1 cellular context compared by ENCODE assay signal in genomic region chr7:2527505-2528464, GRCh38.
TF ChIP-seq lines count a peak whose summit lies in the region.

No MANE protein-coding gene starts in this region.

TF ChIP-seq in IMR-90, 13 proteins besides CTCF, POLR2A, EP300 and RAD21:
- TF ChIP-seq USF2 (IDR thresholded peaks at IDR 0.05; ENCODE audit: low read depth, low read length): no peak
- TF ChIP-seq BHLHE40 (IDR thresholded peaks at IDR 0.05; ENCODE audit: low read depth, low read length): no peak
- no peak for TF ChIP-seq NFE2L2 (IDR thresholded peaks at IDR 0.05; ENCODE audit: low read depth, low read length)
- no peak for TF ChIP-seq CHD1 (IDR thresholded peaks at IDR 0.05; ENCODE audit: low read depth, low read length)
- no peak for TF ChIP-seq MAZ (IDR thresholded peaks at IDR 0.05; ENCODE audit: borderline replicate concordance, low read depth, low read length)
- no peak for TF ChIP-seq RFX5 (IDR thresholded peaks at IDR 0.05; ENCODE audit: low read depth, low read length)
- no peak for TF ChIP-seq MAFK (IDR thresholded peaks at IDR 0.05; ENCODE audit: low read depth, low read length)
- TF ChIP-seq CEBPB (IDR thresholded peaks at IDR 0.05; ENCODE audit: low read depth, low read length): no peak
- TF ChIP-seq RCOR1 (IDR thresholded peaks at IDR 0.05; ENCODE audit: insufficient replicate concordance, low read length): no peak
- no peak for TF ChIP-seq ELK1 (IDR thresholded peaks at IDR 0.05; ENCODE audit: borderline replicate concordance, low read depth, low read length)
- TF ChIP-seq FOS (IDR thresholded peaks at IDR 0.05; ENCODE audit: low read depth, low read length): no peak
- no peak for TF ChIP-seq MXI1 (IDR thresholded peaks at IDR 0.05; ENCODE audit: borderline replicate concordance, low read depth, low read length)
- no peak for TF ChIP-seq SMC3 (IDR thresholded peaks at IDR 0.05; ENCODE audit: low read depth, low read length)
